ENCODE assay signal across 12 cellular contexts in genomic region chr12:52690351-52691075, GRCh38. TPM values are rescaled to one million over a fixed set of nuclear protein-coding genes. Genes with fewer than 3 reads are reported as not detected.
DNase-seq lines count a peak whose midpoint lies in the region; ATAC-seq and TF ChIP-seq lines count a peak whose summit lies in the region.
"Had no signal": no experiment of that assay in that cellular context is flagged by ENCODE, and none has a peak within 500 bp of the region (broad histone marks: within the 10 kb centered on the region; RNA-seq: fewer than 3 reads in every experiment).

No MANE protein-coding gene starts in this region.

- H3K9me3 ChIP-seq in T-helper 17 cell (ENCODE audit: control insufficient read depth, low read length, poor library complexity, severe bottlenecking) (no peaks in the 10 kb centered on the region), iPS-18c (ENCODE audit: control insufficient read depth, insufficient read depth, low read length) (peaks cover 2% of the 10 kb centered on the region), smooth muscle cell (replicated peaks; ENCODE audit: low read depth) (no peaks in the 10 kb centered on the region)

- no peak overlapping the region for H3K27ac Mint-ChIP-seq in T-helper 17 cell

- no peaks in the 10 kb centered on the region for H3F3A ChIP-seq in smooth muscle cell (ENCODE audit: low read depth)

- peak overlapping the region; percentile 81 for H3K4me2 ChIP-seq in smooth muscle cell

- no peaks in the 10 kb centered on the region for H3K36me3 ChIP-seq in smooth muscle cell (ENCODE audit: low read depth)

- WGBS in smooth muscle cell (ENCODE audit: low lambda C conversion rate) = 58% methylated on average over 8 of the region's 8 CpGs

- H3K9ac ChIP-seq in smooth muscle cell (ENCODE audit: low read depth) = no peak overlapping the region

- H3K79me2 ChIP-seq in smooth muscle cell (ENCODE audit: low read depth) = no peaks in the 10 kb centered on the region

- no peaks in the 10 kb centered on the region for H4K20me1 ChIP-seq in smooth muscle cell (ENCODE audit: low read depth)

- H2AFZ ChIP-seq in smooth muscle cell (ENCODE audit: low read depth) = no peak overlapping the region

- H3K4me1 ChIP-seq in smooth muscle cell (ENCODE audit: low read depth) = no peaks in the 10 kb centered on the region

- peaks cover 7% of the 10 kb centered on the region for H3K36me3 Mint-ChIP-seq in T-helper 17 cell (ENCODE audit: low read depth)

- no peak overlapping the region for H3K27ac ChIP-seq in smooth muscle cell (ENCODE audit: low read depth)
- H3K27ac ChIP-seq: 22Rv1 had no signal

- peak overlapping the region; percentile 41 for H3K4me3 ChIP-seq in iPS-18c (ENCODE audit: insufficient read depth, low read depth, low read length)
- peak overlapping the region; percentile 31 for H3K4me3 ChIP-seq in smooth muscle cell

- H3K4me3 Mint-ChIP-seq in T-helper 17 cell = peak overlapping the region; percentile 95

- peaks cover 54% of the 10 kb centered on the region for H3K27me3 Mint-ChIP-seq in T-helper 17 cell

- peaks cover 36% of the 10 kb centered on the region for H3K4me1 Mint-ChIP-seq in T-helper 17 cell

- H3K27me3 ChIP-seq in smooth muscle cell (ENCODE audit: low read depth) = peaks cover 91% of the 10 kb centered on the region

- peak; percentile 17 for DNase-seq in NCI-H2171 treated with DMSO at 0.1 percent for 48 hours (lab: John Stamatoyannopoulos, UW)
- no peak for DNase-seq in NCI-H2171 (lab: John Stamatoyannopoulos, UW)
- DNase-seq in T-helper 17 cell = no peak
- no peak for DNase-seq in smooth muscle cell (lab: John Stamatoyannopoulos, UW; ENCODE audit: unreplicated experiment)
- no peak for DNase-seq in amygdala (lab: John Stamatoyannopoulos, UW)
- no peak for DNase-seq in epidermal melanocyte (ENCODE audit: insufficient read length, low spot score)
- DNase-seq: aorta, GF-D8 had no signal

- ATAC-seq in T-helper 17 cell = no peak
- no peak for ATAC-seq in GM19397 (IDR thresholded peaks at IDR 0.05; ENCODE audit: unreplicated experiment)

- no peak for TF ChIP-seq CTCF in smooth muscle cell (IDR thresholded peaks at IDR 0.05; ENCODE audit: borderline replicate concordance, insufficient read depth, poor library complexity, severe bottlenecking)

RNA-seq across cellular contexts. Expression of gene KRT1, which starts 10.3 kb away (rescaled TPM):
- 1 to 10 TPM in 1 of 2 donors, under 1 TPM in 1; 0.83 to 3.1 TPM for total RNA-seq in T-helper 17 cell
- 11.1 and 13.5 TPM in 2 replicates for total RNA-seq in smooth muscle cell
- polyA plus RNA-seq in smooth muscle cell = 3.1 and 5.6 TPM in 2 replicates
- polyA plus RNA-seq: aorta had no signal

RNA-seq across cellular contexts. Expression of gene KRT77, which starts 12.8 kb away (rescaled TPM):
- not detected for total RNA-seq in T-helper 17 cell
- total RNA-seq in smooth muscle cell = 3.8 TPM in 1 of 2 replicates, not detected in the other
- polyA plus RNA-seq in smooth muscle cell = not detected in 2 replicates
- total RNA-seq: aorta, frontal cortex had no signal
- polyA plus RNA-seq: aorta had no signal

RNA-seq across cellular contexts. Expression of gene KRT2, which starts 38.5 kb away (rescaled TPM):
- total RNA-seq in T-helper 17 cell (not detected), smooth muscle cell (not detected in 2 replicates)
- not detected in 2 replicates for polyA plus RNA-seq in smooth muscle cell
- total RNA-seq: aorta, frontal cortex had no signal
